In the genomic region with DNA sequence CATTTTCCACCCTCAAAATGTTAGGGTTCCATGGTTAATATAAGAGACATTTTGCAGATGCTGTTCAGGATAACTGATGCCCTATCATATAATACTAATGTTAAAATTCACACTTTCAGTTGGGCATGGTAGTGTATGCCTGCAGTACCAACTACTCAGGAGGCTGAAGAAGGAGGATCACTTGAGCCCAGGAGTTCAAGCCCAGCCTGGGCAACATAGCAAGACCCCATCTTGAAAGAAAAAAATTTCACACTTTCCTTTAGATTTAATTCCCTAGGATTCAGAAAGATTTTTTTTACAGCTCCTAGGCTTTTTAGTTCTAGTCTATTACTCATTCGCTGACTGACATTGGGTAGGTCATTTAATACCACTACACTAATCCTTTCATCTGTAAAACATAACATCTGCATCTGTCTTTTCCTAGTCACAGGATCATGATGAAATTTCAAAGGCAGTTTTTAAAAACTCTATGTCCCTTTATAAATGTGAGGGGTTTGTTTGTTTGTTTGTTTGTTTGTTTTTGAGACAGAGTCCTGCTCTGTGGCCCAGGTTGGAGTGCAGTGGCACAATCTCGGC, we compare ENCODE assay signal across 23 cellular contexts.
"Had no signal": no experiment of that assay in that cellular context is flagged by ENCODE, and none has a peak within 500 bp of the region (broad histone marks: within the 10 kb centered on the region; RNA-seq: fewer than 3 reads in every experiment).

No MANE protein-coding gene starts in this region.

- H3K27me3 Mint-ChIP-seq: stimulated activated naive B cell treated with anti-CD40 and anti-IgM and Interleukin-4, amounts not matched to agents 10 μg/mL and 1 μg/mL and 100 μg/mL, for 72 hours; stimulated activated naive CD8-positive, alpha-beta T cell treated with anti-CD3 and anti-CD28 coated beads, Interleukin-15, Interleukin-2, amounts not matched to agents 100 ng/mL and 50 ng/mL, for 24 hours had no signal

- DNase-seq: dorsolateral prefrontal cortex; effector CD4-positive, alpha-beta T cell; foreskin melanocyte; hypothalamus; immature natural killer cell; left ventricle myocardium superior; lower lobe of right lung; natural killer cell; occipital lobe; ovary; posterior cingulate gyrus; stimulated activated CD4-positive, alpha-beta T cell treated with anti-CD3 and anti-CD28 coated beads, Interleukin-15, amount 100 ng/mL, for 24 hours; stimulated activated CD4-positive, alpha-beta T cell treated with anti-CD3 and anti-CD28 coated beads, Interleukin-2, amount 100 ng/mL, for 48 hours; stimulated activated naive B cell treated with anti-CD40 and anti-IgM and Interleukin-4, amounts not matched to agents 10 μg/mL and 1 μg/mL and 100 μg/mL, for 72 hours; upper lobe of left lung had no signal

- H3K27me3 ChIP-seq: dorsolateral prefrontal cortex, ovary, tibial nerve, upper lobe of left lung had no signal

- H3K27ac Mint-ChIP-seq: immature natural killer cell; natural killer cell; stimulated activated naive B cell treated with anti-CD40 and anti-IgM and Interleukin-4, amounts not matched to agents 10 μg/mL and 1 μg/mL and 100 μg/mL, for 72 hours; stimulated activated naive CD8-positive, alpha-beta T cell treated with anti-CD3 and anti-CD28 coated beads, Interleukin-15, Interleukin-2, amounts not matched to agents 100 ng/mL and 50 ng/mL, for 24 hours had no signal

- H3K27ac ChIP-seq: dorsolateral prefrontal cortex, lower lobe of right lung, ovary, skin epidermis, thoracic aorta, tibial nerve, upper lobe of left lung had no signal

- ATAC-seq: left ventricle myocardium superior; lower lobe of right lung; natural killer cell; sciatic nerve; stimulated activated naive B cell treated with anti-CD40 and anti-IgM and Interleukin-4, amounts not matched to agents 10 μg/mL and 1 μg/mL and 100 μg/mL, for 72 hours had no signal

- H3K4me1 ChIP-seq: lower lobe of right lung, upper lobe of left lung had no signal

- H3K9me3 ChIP-seq: lower lobe of right lung, ovary, thoracic aorta, tibial nerve, upper lobe of left lung had no signal

- H3K4me3 Mint-ChIP-seq: immature natural killer cell; natural killer cell; stimulated activated naive B cell treated with anti-CD40 and anti-IgM and Interleukin-4, amounts not matched to agents 10 μg/mL and 1 μg/mL and 100 μg/mL, for 72 hours; stimulated activated naive CD8-positive, alpha-beta T cell treated with anti-CD3 and anti-CD28 coated beads, Interleukin-15, Interleukin-2, amounts not matched to agents 100 ng/mL and 50 ng/mL, for 24 hours had no signal

- FAIRE-seq: colon, keratinocyte, urothelium cell line had no signal

- H3K4me3 ChIP-seq: dorsolateral prefrontal cortex, lower lobe of right lung, ovary, skin epidermis, thoracic aorta, tibial nerve, upper lobe of left lung had no signal

- H3K9me3 Mint-ChIP-seq: immature natural killer cell; natural killer cell; stimulated activated naive B cell treated with anti-CD40 and anti-IgM and Interleukin-4, amounts not matched to agents 10 μg/mL and 1 μg/mL and 100 μg/mL, for 72 hours; stimulated activated naive CD8-positive, alpha-beta T cell treated with anti-CD3 and anti-CD28 coated beads, Interleukin-15, Interleukin-2, amounts not matched to agents 100 ng/mL and 50 ng/mL, for 24 hours had no signal

- H3K36me3 ChIP-seq: ovary, thoracic aorta, upper lobe of left lung had no signal
